Comparison of ENCODE assay signal across 11 cellular contexts in the genomic region with DNA sequence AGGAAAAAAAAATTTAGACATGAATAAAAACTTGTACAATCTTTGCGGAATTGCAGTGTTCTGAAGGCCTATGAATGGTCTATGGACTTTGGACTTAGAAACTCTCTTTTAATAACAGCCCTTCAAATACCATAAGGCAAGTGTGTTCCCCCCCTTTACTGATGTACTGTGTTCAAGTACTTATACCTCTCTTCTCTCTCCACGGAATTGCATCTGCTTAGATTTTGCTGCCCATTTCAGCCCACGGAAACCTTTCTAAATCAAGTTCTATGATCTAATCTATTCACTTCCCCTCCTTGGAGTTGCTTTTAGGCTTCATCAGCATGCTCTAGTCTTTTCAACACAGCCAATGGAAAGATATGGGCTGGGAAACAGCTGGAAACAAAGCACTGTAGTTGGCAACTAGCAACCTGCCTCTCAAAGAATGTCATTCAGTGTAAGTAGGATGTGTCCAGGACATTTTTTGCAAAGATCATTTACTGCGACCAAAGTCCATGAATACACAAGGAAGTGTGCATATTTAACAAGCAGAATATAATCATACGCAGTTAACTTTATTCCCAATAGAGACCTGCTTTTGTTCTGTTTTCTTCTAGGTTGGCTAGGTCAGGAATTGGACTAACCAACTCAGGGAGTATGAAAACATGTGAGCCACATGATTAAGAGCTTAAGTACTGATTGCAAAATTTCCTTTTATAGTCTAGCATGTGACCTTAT. TPM values are rescaled to one million over a fixed set of nuclear protein-coding genes. Genes with fewer than 3 reads are reported as not detected.
DNase-seq lines count a peak whose midpoint lies in the region; ATAC-seq and TF ChIP-seq lines count a peak whose summit lies in the region.
"Had no signal": no experiment of that assay in that cellular context is flagged by ENCODE, and none has a peak within 500 bp of the region (broad histone marks: within the 10 kb centered on the region; RNA-seq: fewer than 3 reads in every experiment).

No MANE protein-coding gene starts in this region.

- H3K9me3 ChIP-seq in fibroblast of lung (ENCODE audit: control insufficient read depth, insufficient read depth, low read depth, low read length): no peaks in the 10 kb centered on the region

- no peak overlapping the region for H3K4me3 Mint-ChIP-seq in type B pancreatic cell
- no peak overlapping the region for H3K4me3 Mint-ChIP-seq in activated T-helper 1 cell treated with anti-CD3 and anti-CD28 coated beads, Interleukin-12 subunit alpha, Interleukin-12 subunit beta, Interleukin-2, Interleukin-4 antibody, amounts not matched to agents 30 ng/mL and 10 ng/mL and 1 ng/mL, durations not matched to agents 14 hours and 24 hours and 36 hours
- H3K4me3 Mint-ChIP-seq: T-helper 1 cell treated with Interleukin-12 subunit alpha and Interleukin-12 subunit beta and Interleukin-4 antibody, amounts not matched to agents 30 μg/mL and 1 μg/mL, for 36 hours had no signal

- H3K79me2 ChIP-seq in fibroblast of lung (ENCODE audit: control insufficient read depth, insufficient read depth, low read length): no peaks in the 10 kb centered on the region

- no peaks in the 10 kb centered on the region for H3K36me3 Mint-ChIP-seq in type B pancreatic cell
- no peaks in the 10 kb centered on the region for H3K36me3 Mint-ChIP-seq in activated T-helper 1 cell treated with anti-CD3 and anti-CD28 coated beads, Interleukin-12 subunit alpha, Interleukin-12 subunit beta, Interleukin-2, Interleukin-4 antibody, amounts not matched to agents 30 ng/mL and 10 ng/mL and 1 ng/mL, durations not matched to agents 14 hours and 24 hours and 36 hours (ENCODE audit: low read depth)

- ATAC-seq in HG02884 (IDR thresholded peaks at IDR 0.05; ENCODE audit: unreplicated experiment) (no peak), HG03565 (IDR thresholded peaks at IDR 0.05; ENCODE audit: unreplicated experiment) (no peak), GM21447 (IDR thresholded peaks at IDR 0.05; ENCODE audit: unreplicated experiment) (no peak)

- H3K36me3 ChIP-seq in fibroblast of lung (ENCODE audit: control insufficient read depth, insufficient read depth, low read length): no peaks in the 10 kb centered on the region

- TF ChIP-seq CTCF in fibroblast of lung (conservative IDR thresholded peaks at IDR 0.05 in 1 of 2, IDR thresholded peaks at IDR 0.05 in 1 of 2; ENCODE audit: low read depth in 1 of 2, low read length in 2 of 2): no peak
- no peak for TF ChIP-seq CTCF in type B pancreatic cell (conservative IDR thresholded peaks at IDR 0.05)

- H3K27ac ChIP-seq in fibroblast of lung (ENCODE audit: insufficient read depth, low read length): no peak overlapping the region

- no peak overlapping the region for H3K9ac ChIP-seq in fibroblast of lung (ENCODE audit: insufficient read depth, low read length)

- DNase-seq in SK-MEL-5 (ENCODE audit: low read depth, low spot score) (peak; percentile 24), fibroblast of lung (ENCODE audit: low read depth in 2 of 2) (no peak), mucosa of gallbladder (ENCODE audit: low spot score) (peak; percentile 64), type B pancreatic cell (ENCODE audit: extremely low spot score, unreplicated experiment) (no peak)
- DNase-seq in activated T-helper 1 cell treated with anti-CD3 and anti-CD28 coated beads, Interleukin-12 subunit alpha, Interleukin-12 subunit beta, Interleukin-2, Interleukin-4 antibody, amounts not matched to agents 30 ng/mL and 10 ng/mL and 1 ng/mL, durations not matched to agents 14 hours and 24 hours and 36 hours (ENCODE audit: low spot score): no peak
- DNase-seq: DMS79 treated with DMSO at 0.1 percent for 48 hours, NCI-H1417 treated with DMSO at 0.1 percent for 48 hours had no signal

- peak overlapping the region; percentile 21 for H2AFZ ChIP-seq in fibroblast of lung (ENCODE audit: low read length)

- H3K27me3 ChIP-seq in fibroblast of lung (ENCODE audit: control insufficient read depth, insufficient read depth, low read length): no peaks in the 10 kb centered on the region

- H3K9me3 Mint-ChIP-seq in type B pancreatic cell: no peaks in the 10 kb centered on the region
- H3K9me3 Mint-ChIP-seq in activated T-helper 1 cell treated with anti-CD3 and anti-CD28 coated beads, Interleukin-12 subunit alpha, Interleukin-12 subunit beta, Interleukin-2, Interleukin-4 antibody, amounts not matched to agents 30 ng/mL and 10 ng/mL and 1 ng/mL, durations not matched to agents 14 hours and 24 hours and 36 hours: no peaks in the 10 kb centered on the region
- H3K9me3 Mint-ChIP-seq: T-helper 1 cell treated with Interleukin-12 subunit alpha and Interleukin-12 subunit beta and Interleukin-4 antibody, amounts not matched to agents 30 μg/mL and 1 μg/mL, for 36 hours had no signal

- H3K4me1 ChIP-seq in fibroblast of lung (ENCODE audit: control insufficient read depth, extremely low read depth, insufficient read depth, low read length): no peaks in the 10 kb centered on the region

- no peaks in the 10 kb centered on the region for H4K20me1 ChIP-seq in fibroblast of lung (ENCODE audit: control insufficient read depth, extremely low read depth, insufficient read depth, low read length)

- H3K4me3 ChIP-seq in fibroblast of lung (replicated peaks in 1 of 4; ENCODE audit: control extremely low read depth in 1 of 4, insufficient read depth in 1 of 4, low read depth in 3 of 4, low read length in 4 of 4): no peak overlapping the region

- H3K27ac Mint-ChIP-seq in type B pancreatic cell: peak overlapping the region; percentile 46
- no peak overlapping the region for H3K27ac Mint-ChIP-seq in activated T-helper 1 cell treated with anti-CD3 and anti-CD28 coated beads, Interleukin-12 subunit alpha, Interleukin-12 subunit beta, Interleukin-2, Interleukin-4 antibody, amounts not matched to agents 30 ng/mL and 10 ng/mL and 1 ng/mL, durations not matched to agents 14 hours and 24 hours and 36 hours
- H3K27ac Mint-ChIP-seq: T-helper 1 cell treated with Interleukin-12 subunit alpha and Interleukin-12 subunit beta and Interleukin-4 antibody, amounts not matched to agents 30 μg/mL and 1 μg/mL, for 36 hours had no signal

- intact Hi-C loops in activated T-helper 1 cell treated with anti-CD3 and anti-CD28 coated beads, Interleukin-12 subunit alpha, Interleukin-12 subunit beta, Interleukin-2, Interleukin-4 antibody, amounts not matched to agents 30 ng/mL and 10 ng/mL and 1 ng/mL, durations not matched to agents 14 hours and 24 hours and 36 hours (cut with micrococcal nuclease): no loop called here

- in situ Hi-C loops in SK-MEL-5 (cut with HindIII; ENCODE audit: low pct_unique_long_range_greater_than_20kb, low sequenced_read_pairs): no loop called here

- H3K4me1 Mint-ChIP-seq in type B pancreatic cell (ENCODE audit: unreplicated experiment): peaks cover 5% of the 10 kb centered on the region
- no peaks in the 10 kb centered on the region for H3K4me1 Mint-ChIP-seq in activated T-helper 1 cell treated with anti-CD3 and anti-CD28 coated beads, Interleukin-12 subunit alpha, Interleukin-12 subunit beta, Interleukin-2, Interleukin-4 antibody, amounts not matched to agents 30 ng/mL and 10 ng/mL and 1 ng/mL, durations not matched to agents 14 hours and 24 hours and 36 hours (ENCODE audit: low read depth)

- H3K27me3 Mint-ChIP-seq in type B pancreatic cell: no peaks in the 10 kb centered on the region
- H3K27me3 Mint-ChIP-seq in activated T-helper 1 cell treated with anti-CD3 and anti-CD28 coated beads, Interleukin-12 subunit alpha, Interleukin-12 subunit beta, Interleukin-2, Interleukin-4 antibody, amounts not matched to agents 30 ng/mL and 10 ng/mL and 1 ng/mL, durations not matched to agents 14 hours and 24 hours and 36 hours (ENCODE audit: insufficient read depth): no peaks in the 10 kb centered on the region

- H3K4me2 ChIP-seq in fibroblast of lung (ENCODE audit: extremely low read depth, insufficient read depth, low read length): no peak overlapping the region

RNA-seq across cellular contexts. Expression of gene SLC40A1, which starts 58.0 kb away (rescaled TPM):
- 0.92 and 2.0 TPM in 2 replicates for total RNA-seq in SK-MEL-5 (2014; rRNA removed; shearing (Covaris generic))
- 0.26 and 0.51 TPM in 2 replicates for polyA plus RNA-seq in SK-MEL-5 (2015; cell fraction: cytosol; rRNA removed)
- polyA plus RNA-seq in SK-MEL-5 (2015; cell fraction: nucleus; rRNA removed): 0.21 and 0.47 TPM in 2 replicates
- 91.9 and 97.4 TPM in 2 replicates for total RNA-seq in fibroblast of lung
- 8.0 and 17.2 TPM in 2 replicates for polyA plus RNA-seq in fibroblast of lung
- polyA plus RNA-seq in fibroblast of lung (2012): 9.5 and 21.0 TPM in 2 replicates
- 13.1 and 26.7 TPM in 2 replicates for polyA minus RNA-seq in fibroblast of lung (ENCODE audit: low replicate concordance)
- total RNA-seq in mucosa of gallbladder: 271 TPM
- 23.0 and 78.9 TPM in 2 replicates for total RNA-seq in type B pancreatic cell (ENCODE audit: low replicate concordance)
- total RNA-seq in activated T-helper 1 cell treated with anti-CD3 and anti-CD28 coated beads, Interleukin-12 subunit alpha, Interleukin-12 subunit beta, Interleukin-2, Interleukin-4 antibody, amounts not matched to agents 30 ng/mL and 10 ng/mL and 1 ng/mL, durations not matched to agents 14 hours and 24 hours and 36 hours: 0.86 and 1.2 TPM in 2 replicates

Comparison
In these comparisons a context has a peak if more than half of its experiments do, and no peak if none do; other contexts are left out.
1. DNase-seq: peak in SK-MEL-5 (single experiment) and mucosa of gallbladder (single experiment); none in fibroblast of lung (0 of 2), type B pancreatic cell (single experiment) and activated T-helper 1 cell treated with anti-CD3 and anti-CD28 coated beads, Interleukin-12 subunit alpha, Interleukin-12 subunit beta, Interleukin-2, Interleukin-4 antibody, amounts not matched to agents 30 ng/mL and 10 ng/mL and 1 ng/mL, durations not matched to agents 14 hours and 24 hours and 36 hours (single experiment).